8 cellular contexts compared by ENCODE assay signal in the genomic region with DNA sequence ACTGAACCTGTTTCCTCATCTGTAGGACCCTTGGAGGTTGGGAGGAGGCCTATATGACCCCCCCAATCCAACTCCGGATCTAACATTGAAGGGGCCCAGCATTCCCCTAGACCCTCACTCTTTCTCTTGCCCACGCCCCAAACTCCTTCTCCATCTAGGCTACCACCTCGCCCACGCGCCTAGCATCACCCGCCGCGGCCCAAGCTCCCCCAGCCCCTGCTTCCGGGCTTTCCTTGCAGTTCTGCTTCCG. TPM values are rescaled to one million over a fixed set of nuclear protein-coding genes. Genes with fewer than 3 reads are reported as not detected.
DNase-seq lines count a peak whose midpoint lies in the region; ATAC-seq and TF ChIP-seq lines count a peak whose summit lies in the region.

No MANE protein-coding gene starts in this region.

- H3K9me3 ChIP-seq in BE2C = no peaks in the 10 kb centered on the region
- no peaks in the 10 kb centered on the region for H3K9me3 ChIP-seq in fibroblast of lung (ENCODE audit: control insufficient read depth, insufficient read depth, low read depth, low read length)

- ATAC-seq in HG02884 (IDR thresholded peaks at IDR 0.05; ENCODE audit: unreplicated experiment) (peak; percentile 37), GM21576 (IDR thresholded peaks at IDR 0.05; ENCODE audit: unreplicated experiment) (no peak), HG02840 (IDR thresholded peaks at IDR 0.05; ENCODE audit: low FRiP score, unreplicated experiment) (no peak)
- ATAC-seq in activated CD8-positive, alpha-beta T cell treated with anti-CD3 and anti-CD28 coated beads, Interleukin-2, amount 10 ng/mL, durations not matched to agents 7 days and 5 days = peak; percentile 32

- H2AFZ ChIP-seq in fibroblast of lung (ENCODE audit: low read length) = no peak overlapping the region

- peak overlapping the region; percentile 98 for H3K27ac Mint-ChIP-seq in activated CD8-positive, alpha-beta T cell treated with anti-CD3 and anti-CD28 coated beads, Interleukin-2, amount 10 ng/mL, durations not matched to agents 7 days and 5 days

- H3K4me1 ChIP-seq in BE2C (no peaks in the 10 kb centered on the region), fibroblast of lung (ENCODE audit: control insufficient read depth, extremely low read depth, insufficient read depth, low read length) (no peaks in the 10 kb centered on the region), rectal smooth muscle tissue (ENCODE audit: control insufficient read depth, insufficient read depth, low read length) (no peaks in the 10 kb centered on the region)

- CTCF ChIA-PET in activated CD8-positive, alpha-beta T cell treated with anti-CD3 and anti-CD28 coated beads, Interleukin-2, amount 10 ng/mL, durations not matched to agents 7 days and 5 days (lab: Charles Lee) = interaction anchor here (0.8 to 3.3 kb wide), 13 partner anchors 9 to 148 kb away, joined by 3 to 49 read pairs (median 4); a partner anchor contains a TSS

- TF ChIP-seq CTCF in BE2C (IDR thresholded peaks at IDR 0.05; ENCODE audit: low read depth, low read length) (no peak), fibroblast of lung (conservative IDR thresholded peaks at IDR 0.05 in 1 of 2, IDR thresholded peaks at IDR 0.05 in 1 of 2; ENCODE audit: low read depth in 1 of 2, low read length in 2 of 2) (no peak)

- H3K9ac ChIP-seq in fibroblast of lung (ENCODE audit: insufficient read depth, low read length) = peak overlapping the region; percentile 93
- peak overlapping the region; percentile 43 for H3K9ac ChIP-seq in rectal smooth muscle tissue (ENCODE audit: low read length)

- DNase-seq in BE2C = peak; percentile 53
- peak; percentile 54 for DNase-seq in activated CD8-positive, alpha-beta T cell treated with anti-CD3 and anti-CD28 coated beads, Interleukin-2, amount 10 ng/mL, durations not matched to agents 7 days and 5 days
- peak in 1 of 2 donors; percentile 52 for DNase-seq in fibroblast of lung (ENCODE audit: low read depth in 2 of 2)
- DNase-seq in dedifferentiated amniotic fluid mesenchymal stem cell (ENCODE audit: extremely low spot score) = no peak

- H4K20me1 ChIP-seq in fibroblast of lung (ENCODE audit: control insufficient read depth, extremely low read depth, insufficient read depth, low read length) = no peaks in the 10 kb centered on the region

- peaks cover 35% of the 10 kb centered on the region for H3K79me2 ChIP-seq in fibroblast of lung (ENCODE audit: control insufficient read depth, insufficient read depth, low read length)

- peaks cover 10% of the 10 kb centered on the region for H3K36me3 Mint-ChIP-seq in activated CD8-positive, alpha-beta T cell treated with anti-CD3 and anti-CD28 coated beads, Interleukin-2, amount 10 ng/mL, durations not matched to agents 7 days and 5 days (ENCODE audit: low read depth)

- H3K4me3 ChIP-seq in BE2C (ENCODE audit: low read depth, low read length) (peak overlapping the region; percentile 72), fibroblast of lung (replicated peaks in 1 of 4; ENCODE audit: control extremely low read depth in 1 of 4, insufficient read depth in 1 of 4, low read depth in 3 of 4, low read length in 4 of 4) (peak overlapping the region; percentile 47 to 97 (median 92)), rectal smooth muscle tissue (ENCODE audit: low read length) (peak overlapping the region; percentile 79)

- no peaks in the 10 kb centered on the region for H3K9me3 Mint-ChIP-seq in activated CD8-positive, alpha-beta T cell treated with anti-CD3 and anti-CD28 coated beads, Interleukin-2, amount 10 ng/mL, durations not matched to agents 7 days and 5 days (ENCODE audit: insufficient read depth)

- POLR2A ChIA-PET in activated CD8-positive, alpha-beta T cell treated with anti-CD3 and anti-CD28 coated beads, Interleukin-2, amount 10 ng/mL, durations not matched to agents 7 days and 5 days (lab: Charles Lee) = interaction anchor here (1.2 to 3.0 kb wide), 9 partner anchors 9 to 82 kb away, joined by 3 to 25 read pairs (median 8); a partner anchor contains a TSS

- H3K4me2 ChIP-seq in fibroblast of lung (ENCODE audit: extremely low read depth, insufficient read depth, low read length) = peak overlapping the region; percentile 73

- no peaks in the 10 kb centered on the region for H3K27me3 Mint-ChIP-seq in activated CD8-positive, alpha-beta T cell treated with anti-CD3 and anti-CD28 coated beads, Interleukin-2, amount 10 ng/mL, durations not matched to agents 7 days and 5 days (ENCODE audit: low read depth)

- H3K27ac ChIP-seq in fibroblast of lung (ENCODE audit: insufficient read depth, low read length) (peak overlapping the region; percentile 89), rectal smooth muscle tissue (ENCODE audit: low read depth, low read length) (peak overlapping the region; percentile 90)

- no peaks in the 10 kb centered on the region for H3K27me3 ChIP-seq in BE2C
- no peaks in the 10 kb centered on the region for H3K27me3 ChIP-seq in fibroblast of lung (ENCODE audit: control insufficient read depth, insufficient read depth, low read length)
- no peaks in the 10 kb centered on the region for H3K27me3 ChIP-seq in rectal smooth muscle tissue (ENCODE audit: control insufficient read depth, insufficient read depth, low read length)

- H3K4me3 Mint-ChIP-seq in activated CD8-positive, alpha-beta T cell treated with anti-CD3 and anti-CD28 coated beads, Interleukin-2, amount 10 ng/mL, durations not matched to agents 7 days and 5 days = peak overlapping the region; percentile 87

- H3K4me1 Mint-ChIP-seq in activated CD8-positive, alpha-beta T cell treated with anti-CD3 and anti-CD28 coated beads, Interleukin-2, amount 10 ng/mL, durations not matched to agents 7 days and 5 days (ENCODE audit: low read depth) = peaks cover 27% of the 10 kb centered on the region

- H3K36me3 ChIP-seq in BE2C (no peaks in the 10 kb centered on the region), fibroblast of lung (ENCODE audit: control insufficient read depth, insufficient read depth, low read length) (no peaks in the 10 kb centered on the region), rectal smooth muscle tissue (ENCODE audit: control insufficient read depth, insufficient read depth, low read length) (no peaks in the 10 kb centered on the region)

RNA-seq across cellular contexts. Expression of a gene that starts 0.5 kb away (rescaled TPM):
- 23.7 TPM for polyA plus RNA-seq in BE2C (2012; ENCODE audit: insufficient read depth, insufficient read length, low read depth)
- 10 to 100 TPM; 38.7 to 40.6 TPM for total RNA-seq in activated CD8-positive, alpha-beta T cell treated with anti-CD3 and anti-CD28 coated beads, Interleukin-2, amount 10 ng/mL, durations not matched to agents 7 days and 5 days
- 36.7 and 51.0 TPM in 2 replicates for total RNA-seq in fibroblast of lung
- 70.3 and 74.4 TPM in 2 replicates for polyA plus RNA-seq in fibroblast of lung
- 37.4 and 40.6 TPM in 2 replicates for polyA plus RNA-seq in fibroblast of lung (2012)
- polyA minus RNA-seq in fibroblast of lung (ENCODE audit: low replicate concordance) = 94.5 and 106 TPM in 2 replicates

RNA-seq across cellular contexts. Expression of a gene that starts 54.7 kb away (rescaled TPM):
- polyA plus RNA-seq in BE2C (2012; ENCODE audit: insufficient read depth, insufficient read length, low read depth) = 204 TPM
- total RNA-seq in activated CD8-positive, alpha-beta T cell treated with anti-CD3 and anti-CD28 coated beads, Interleukin-2, amount 10 ng/mL, durations not matched to agents 7 days and 5 days = 10 to 100 TPM; 50.0 to 51.6 TPM
- total RNA-seq in fibroblast of lung = 39.0 and 55.3 TPM in 2 replicates
- polyA plus RNA-seq in fibroblast of lung = 57.1 and 58.7 TPM in 2 replicates
- 62.5 and 68.8 TPM in 2 replicates for polyA plus RNA-seq in fibroblast of lung (2012)
- 79.2 and 91.9 TPM in 2 replicates for polyA minus RNA-seq in fibroblast of lung (ENCODE audit: low replicate concordance)

Comparison
In these comparisons a context has a peak if more than half of its experiments do, and no peak if none do; other contexts are left out.
1. ATAC-seq: peak in HG02884 (single experiment) and activated CD8-positive, alpha-beta T cell treated with anti-CD3 and anti-CD28 coated beads, Interleukin-2, amount 10 ng/mL, durations not matched to agents 7 days and 5 days (single experiment); none in GM21576 (single experiment) and HG02840 (single experiment).
2. Peak in every context shown above with its lines, with median percentiles within 50 percentile points of each other: H3K4me3 ChIP-seq.